In genomic region chrX:72125331-72126047, GRCh38 we compare ENCODE assay signal across 11 cellular contexts. TPM values are rescaled to one million over a fixed set of nuclear protein-coding genes. Genes with fewer than 3 reads are reported as not detected.
DNase-seq lines count a peak whose midpoint lies in the region; ATAC-seq and TF ChIP-seq lines count a peak whose summit lies in the region.
"Had no signal": no experiment of that assay in that cellular context is flagged by ENCODE, and none has a peak within 500 bp of the region (broad histone marks: within the 10 kb centered on the region; RNA-seq: fewer than 3 reads in every experiment).

No MANE protein-coding gene starts in this region.

- peak overlapping the region; percentile 88 for H3K27ac Mint-ChIP-seq in mesothelial cell of epicardium
- H3K27ac Mint-ChIP-seq: activated naive CD8-positive, alpha-beta T cell treated with anti-CD3 and anti-CD28 coated beads, Interleukin-2, amount 50 U/mL, for 24 hours had no signal

- TF ChIP-seq CTCF in left ventricle myocardium inferior (IDR thresholded peaks at IDR 0.05; ENCODE audit: borderline replicate concordance): no peak
- TF ChIP-seq CTCF in choroid plexus epithelial cell (conservative IDR thresholded peaks at IDR 0.05; ENCODE audit: low read depth, low read length): peak; percentile 17
- TF ChIP-seq CTCF in mesothelial cell of epicardium (IDR thresholded peaks at IDR 0.05; ENCODE audit: unreplicated experiment): no peak
- TF ChIP-seq CTCF in vagina (IDR thresholded peaks at IDR 0.05): no peak

- H3K4me1 ChIP-seq in left ventricle myocardium inferior (peaks cover 63% of the 10 kb centered on the region), vagina (peaks cover 29% of the 10 kb centered on the region)

- H3K27me3 Mint-ChIP-seq in mesothelial cell of epicardium (ENCODE audit: low read depth): no peaks in the 10 kb centered on the region

- no peak overlapping the region for H3K4me3 Mint-ChIP-seq in mesothelial cell of epicardium
- H3K4me3 Mint-ChIP-seq: activated naive CD8-positive, alpha-beta T cell treated with anti-CD3 and anti-CD28 coated beads, Interleukin-2, amount 50 U/mL, for 24 hours had no signal

- H3K4me1 Mint-ChIP-seq in mesothelial cell of epicardium: peaks cover 83% of the 10 kb centered on the region

- H3K4me3 ChIP-seq in left ventricle myocardium inferior (no peak overlapping the region), choroid plexus epithelial cell (ENCODE audit: low read depth, low read length) (no peak overlapping the region), vagina (no peak overlapping the region)
- H3K4me3 ChIP-seq: smooth muscle cell had no signal

- ATAC-seq in Right ventricle myocardium superior (ENCODE audit: poor library complexity) (no peak), HG03565 (IDR thresholded peaks at IDR 0.05; ENCODE audit: unreplicated experiment) (no peak), GM21825 (IDR thresholded peaks at IDR 0.05; ENCODE audit: unreplicated experiment) (no peak)
- ATAC-seq: activated naive CD8-positive, alpha-beta T cell treated with anti-CD3 and anti-CD28 coated beads, Interleukin-2, amount 50 U/mL, for 24 hours had no signal

- H3K36me3 ChIP-seq in left ventricle myocardium inferior (no peaks in the 10 kb centered on the region), vagina (no peaks in the 10 kb centered on the region)

- intact Hi-C loops in left ventricle myocardium inferior (cut with micrococcal nuclease): loop anchor here (10.0 kb wide), 1 partner anchor 111 kb away; no protein-coding TSS in a partner anchor
- intact Hi-C loops in Right ventricle myocardium superior (cut with DNase I): loop anchor here (5.0 kb wide), 1 partner anchor 123 kb away; no protein-coding TSS in a partner anchor
- intact Hi-C loops in vagina (cut with DNase I): loop anchor here (1.0 kb wide), 1 partner anchor 107 kb away; no protein-coding TSS in a partner anchor

- no peak for TF ChIP-seq POLR2A in vagina (IDR thresholded peaks at IDR 0.05)

- H3K27me3 ChIP-seq in left ventricle myocardium inferior (ENCODE audit: low read depth): no peaks in the 10 kb centered on the region
- H3K27me3 ChIP-seq in vagina: no peaks in the 10 kb centered on the region
- H3K27me3 ChIP-seq: BE2C had no signal

- no peaks in the 10 kb centered on the region for H3K9me3 ChIP-seq in left ventricle myocardium inferior (replicated peaks)
- H3K9me3 ChIP-seq in vagina: no peaks in the 10 kb centered on the region
- H3K9me3 ChIP-seq: BE2C had no signal

- H3K27ac ChIP-seq in left ventricle myocardium inferior (replicated peaks): peak overlapping the region; percentile 82
- peak overlapping the region; percentile 66 for H3K27ac ChIP-seq in vagina

- peaks cover 12% of the 10 kb centered on the region for H3K36me3 Mint-ChIP-seq in mesothelial cell of epicardium

- H3K9me3 Mint-ChIP-seq in mesothelial cell of epicardium: peaks cover 27% of the 10 kb centered on the region
- H3K9me3 Mint-ChIP-seq: activated naive CD8-positive, alpha-beta T cell treated with anti-CD3 and anti-CD28 coated beads, Interleukin-2, amount 50 U/mL, for 24 hours had no signal

- DNase-seq in left ventricle myocardium inferior (no peak), Right ventricle myocardium superior (no peak), choroid plexus epithelial cell (ENCODE audit: low read depth) (peak; percentile 12), mesothelial cell of epicardium (ENCODE audit: low spot score in 2 of 2, unreplicated experiment in 2 of 2) (no peak), vagina (ENCODE audit: extremely low spot score in 2 of 2) (no peak), GM19240 (ENCODE audit: insufficient read length, low spot score) (no peak)
- DNase-seq: activated naive CD8-positive, alpha-beta T cell treated with anti-CD3 and anti-CD28 coated beads, Interleukin-2, amount 50 U/mL, for 24 hours had no signal

RNA-seq across cellular contexts. Expression of gene RTL5, which starts 6.2 kb away (rescaled TPM):
- total RNA-seq in left ventricle myocardium inferior: 2.6 TPM
- total RNA-seq in Right ventricle myocardium superior: 2.4 TPM
- 36.1 to 37.5 TPM (median 36.4 TPM) in 3 replicates for total RNA-seq in mesothelial cell of epicardium
- total RNA-seq in vagina: 4.4 TPM

RNA-seq across cellular contexts. Expression of gene PIN4, which starts 56.1 kb away (rescaled TPM):
- total RNA-seq in left ventricle myocardium inferior (12.5 TPM), Right ventricle myocardium superior (10.7 TPM), mesothelial cell of epicardium (17.3 to 19.7 TPM (median 17.7 TPM) in 3 replicates), vagina (12.0 TPM)
